8 cellular contexts compared by ENCODE assay signal in the genomic region with DNA sequence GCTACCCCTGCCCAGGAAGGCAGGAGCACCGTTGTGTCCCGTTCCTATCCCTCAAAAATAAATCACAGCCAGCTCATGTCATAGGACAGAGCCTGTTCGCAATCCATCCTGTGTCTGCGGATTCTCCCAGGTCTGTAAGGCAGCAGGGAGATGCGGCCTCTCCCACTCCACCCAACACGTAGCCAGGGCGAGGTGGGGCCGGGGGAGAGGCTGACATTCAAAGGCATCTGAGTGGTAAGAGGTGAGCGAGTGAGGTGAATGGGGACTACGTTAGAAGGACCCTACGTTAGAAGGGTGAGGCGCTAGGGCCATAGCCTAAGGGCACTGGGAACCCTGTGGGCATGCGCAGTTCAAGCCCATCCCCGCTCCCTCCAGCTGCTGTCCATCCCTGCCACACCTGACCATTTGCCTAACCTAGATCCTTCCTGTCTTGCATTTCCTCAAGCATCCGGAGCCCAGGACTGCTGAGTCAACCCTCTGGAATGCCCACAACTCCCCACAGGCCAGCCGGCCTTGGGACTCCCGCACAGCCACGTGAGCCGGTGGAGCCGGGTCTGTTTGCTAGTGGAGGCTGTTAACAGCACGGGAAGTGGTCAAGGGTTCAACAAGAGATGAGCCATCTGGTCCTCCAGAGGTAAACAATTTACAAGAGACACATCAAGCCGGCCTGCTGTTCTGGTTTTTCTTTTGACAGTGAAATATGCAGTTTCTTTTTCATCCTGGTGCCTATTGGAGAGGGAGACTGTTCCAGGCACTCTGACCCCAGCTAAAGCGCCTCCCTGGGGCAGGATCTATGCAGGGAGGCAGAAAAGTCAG. TPM values are rescaled to one million over a fixed set of nuclear protein-coding genes. Genes with fewer than 3 reads are reported as not detected.
A peak's percentile ranks its signal among the peaks of the same experiment; 100 is the strongest.
DNase-seq lines count a peak whose midpoint lies in the region; ATAC-seq, FAIRE-seq and TF ChIP-seq lines count a peak whose summit lies in the region.

No MANE protein-coding gene starts in this region.

- peak overlapping the region; percentile 83 for H3K9ac ChIP-seq in adipocyte (ENCODE audit: low read length)
- H3K9ac ChIP-seq in smooth muscle cell (ENCODE audit: low read depth), result peak overlapping the region; percentile 13

- H3K9me3 ChIP-seq in adipocyte (ENCODE audit: control insufficient read depth, low read length) (no peaks in the 10 kb centered on the region), smooth muscle cell (replicated peaks; ENCODE audit: low read depth) (no peaks in the 10 kb centered on the region)

- no peak overlapping the region for H2AFZ ChIP-seq in smooth muscle cell (ENCODE audit: low read depth)

- H3K36me3 ChIP-seq in adipocyte (ENCODE audit: control insufficient read depth, insufficient read depth, low read length, severe bottlenecking) (no peaks in the 10 kb centered on the region), smooth muscle cell (ENCODE audit: low read depth) (no peaks in the 10 kb centered on the region)

- H3K4me3 ChIP-seq in HFF-Myc (replicated peaks; ENCODE audit: low read depth, low read length) (no peak overlapping the region), adipocyte (ENCODE audit: low read length) (no peak overlapping the region), smooth muscle cell (no peak overlapping the region)

- peak overlapping the region; percentile 68 for H3K27ac ChIP-seq in smooth muscle cell (ENCODE audit: low read depth)

- H4K20me1 ChIP-seq in smooth muscle cell (ENCODE audit: low read depth), result no peaks in the 10 kb centered on the region

- no peaks in the 10 kb centered on the region for H3K79me2 ChIP-seq in smooth muscle cell (ENCODE audit: low read depth)

- peak overlapping the region; percentile 40 for H3K4me2 ChIP-seq in smooth muscle cell

- H3F3A ChIP-seq in smooth muscle cell (ENCODE audit: low read depth), result peaks cover 18% of the 10 kb centered on the region

- H3K27me3 ChIP-seq in adipocyte (replicated peaks; ENCODE audit: control insufficient read depth, insufficient read depth, low read length) (no peaks in the 10 kb centered on the region), smooth muscle cell (ENCODE audit: low read depth) (no peaks in the 10 kb centered on the region)

- no peak for TF ChIP-seq CTCF in HFF-Myc (IDR thresholded peaks at IDR 0.05; ENCODE audit: low read depth, low read length, missing control alignments)
- no peak for TF ChIP-seq CTCF in smooth muscle cell (IDR thresholded peaks at IDR 0.05; ENCODE audit: borderline replicate concordance, insufficient read depth, poor library complexity, severe bottlenecking)

- WGBS in smooth muscle cell (ENCODE audit: low lambda C conversion rate), result 18% methylated on average over 23 of the region's 23 CpGs

- FAIRE-seq in GM12892 (lab: Jason Lieb, UNC), result no peak

- H3K4me1 ChIP-seq in adipocyte (ENCODE audit: control insufficient read depth, insufficient read depth, low read length) (peaks cover 62% of the 10 kb centered on the region), smooth muscle cell (ENCODE audit: low read depth) (no peaks in the 10 kb centered on the region)

- no peak for ATAC-seq in HG03565 (IDR thresholded peaks at IDR 0.05; ENCODE audit: unreplicated experiment)
- no peak for ATAC-seq in HG03439 (IDR thresholded peaks at IDR 0.05; ENCODE audit: unreplicated experiment)

- DNase-seq in HFF-Myc (ENCODE audit: extremely low read depth, low read depth) (peak; percentile 95), adipocyte (ENCODE audit: low read depth) (peak; percentile 95), hepatic stellate cell (ENCODE audit: low spot score) (peak; percentile 97), smooth muscle cell (lab: John Stamatoyannopoulos, UW; ENCODE audit: unreplicated experiment) (peak; percentile 54), GM12892 (ENCODE audit: insufficient read length) (no peak)
- no peak for DNase-seq in stimulated activated CD4-positive, alpha-beta T cell treated with anti-CD3 and anti-CD28 coated beads, Interleukin-4, amount 100 ng/mL, for 24 hours

- TF ChIP-seq POLR2A in GM12892 (IDR thresholded peaks at IDR 0.05; ENCODE audit: low read depth, low read length), result no peak

RNA-seq across cellular contexts. Expression of a gene that starts 45.9 kb away (rescaled TPM):
- total RNA-seq in smooth muscle cell, result 0.18 and 0.40 TPM in 2 replicates
- 1.2 and 4.9 TPM in 2 replicates for polyA plus RNA-seq in smooth muscle cell
- 1.2 TPM for polyA plus RNA-seq in GM12892 (2012; ENCODE audit: missing spikeins)

Comparison
In these comparisons a context has a peak if more than half of its experiments do, and no peak if none do; other contexts are left out.
1. DNase-seq: peak in HFF-Myc (single experiment), adipocyte (single experiment), hepatic stellate cell (single experiment) and smooth muscle cell (single experiment); none in GM12892 (single experiment) and stimulated activated CD4-positive, alpha-beta T cell treated with anti-CD3 and anti-CD28 coated beads, Interleukin-4, amount 100 ng/mL, for 24 hours (single experiment).